Comparison of ENCODE assay signal across 8 cellular contexts in genomic region chr1:27772581-27772931, GRCh38. TPM values are rescaled to one million over a fixed set of nuclear protein-coding genes. Genes with fewer than 3 reads are reported as not detected.
DNase-seq lines count a peak whose midpoint lies in the region; ATAC-seq and TF ChIP-seq lines count a peak whose summit lies in the region.

No MANE protein-coding gene starts in this region.

- peak overlapping the region; percentile 87 for H3K4me3 ChIP-seq in iPS-18a (ENCODE audit: low read length)

- peak overlapping the region; percentile 91 for H3K27ac Mint-ChIP-seq in HFFc6
- peak overlapping the region; percentile 96 for H3K27ac Mint-ChIP-seq in activated T-helper 2 cell treated with anti-CD3 and anti-CD28 coated beads, Interferon-gamma antibody, Interleukin-2, Interleukin-4, amounts not matched to agents 10 μg/mL and 5 μg/mL and 100 μg/mL, durations not matched to agents 14 hours and 24 hours and 36 hours
- peak overlapping the region; percentile 97 for H3K27ac Mint-ChIP-seq in stimulated activated naive B cell treated with anti-CD40 and anti-IgM and Interleukin-4, amounts not matched to agents 10 μg/mL and 1 μg/mL and 100 μg/mL, for 72 hours

- H3K4me1 Mint-ChIP-seq in HFFc6 (ENCODE audit: low read depth) = peaks cover 36% of the 10 kb centered on the region
- H3K4me1 Mint-ChIP-seq in activated T-helper 2 cell treated with anti-CD3 and anti-CD28 coated beads, Interferon-gamma antibody, Interleukin-2, Interleukin-4, amounts not matched to agents 10 μg/mL and 5 μg/mL and 100 μg/mL, durations not matched to agents 14 hours and 24 hours and 36 hours (ENCODE audit: low read depth) = peaks cover 22% of the 10 kb centered on the region
- peaks cover 12 to 23% of the 10 kb centered on the region in 2 donors for H3K4me1 Mint-ChIP-seq in stimulated activated naive B cell treated with anti-CD40 and anti-IgM and Interleukin-4, amounts not matched to agents 10 μg/mL and 1 μg/mL and 100 μg/mL, for 72 hours

- peak overlapping the region; percentile 39 for H3K9ac ChIP-seq in iPS-18a (ENCODE audit: low read length)

- no peaks in the 10 kb centered on the region for H3K36me3 ChIP-seq in iPS-18a (ENCODE audit: control insufficient read depth, low read depth, low read length)

- H3K27ac ChIP-seq in iPS-18a (ENCODE audit: low read length) = peak overlapping the region; percentile 55

- DNase-seq in HFFc6 = no peak
- DNase-seq in activated T-helper 2 cell treated with anti-CD3 and anti-CD28 coated beads, Interferon-gamma antibody, Interleukin-2, Interleukin-4, amounts not matched to agents 10 μg/mL and 5 μg/mL and 100 μg/mL, durations not matched to agents 14 hours and 24 hours and 36 hours (ENCODE audit: low spot score) = no peak
- DNase-seq in stimulated activated naive B cell treated with anti-CD40 and anti-IgM and Interleukin-4, amounts not matched to agents 10 μg/mL and 1 μg/mL and 100 μg/mL, for 72 hours = no peak
- no peak for DNase-seq in dedifferentiated amniotic fluid mesenchymal stem cell (ENCODE audit: extremely low spot score)
- DNase-seq in KBM-7 = no peak

- ATAC-seq in stimulated activated naive B cell treated with anti-CD40 and anti-IgM and Interleukin-4, amounts not matched to agents 10 μg/mL and 1 μg/mL and 100 μg/mL, for 72 hours (replicated peaks) = no peak
- no peak for ATAC-seq in GM18861 (IDR thresholded peaks at IDR 0.05; ENCODE audit: unreplicated experiment)
- ATAC-seq in HG02798 (IDR thresholded peaks at IDR 0.05; ENCODE audit: poor library complexity, unreplicated experiment) = no peak

- intact Hi-C loops in activated T-helper 2 cell treated with anti-CD3 and anti-CD28 coated beads, Interferon-gamma antibody, Interleukin-2, Interleukin-4, amounts not matched to agents 10 μg/mL and 5 μg/mL and 100 μg/mL, durations not matched to agents 14 hours and 24 hours and 36 hours (cut with micrococcal nuclease) = loop anchor here (1.0 to 5.0 kb wide), 4 partner anchors 59 to 538 kb away; partner anchors contain the start of genes TMEM222, WASF2 and WDTC1

- no peaks in the 10 kb centered on the region for H3K9me3 ChIP-seq in iPS-18a (ENCODE audit: control insufficient read depth, low read depth, low read length)

- H3K27me3 ChIP-seq in iPS-18a (ENCODE audit: control insufficient read depth, insufficient read depth, low read length) = no peaks in the 10 kb centered on the region

- peaks cover 8% of the 10 kb centered on the region for H3K36me3 Mint-ChIP-seq in HFFc6 (ENCODE audit: low read depth)
- peaks cover 8% of the 10 kb centered on the region for H3K36me3 Mint-ChIP-seq in activated T-helper 2 cell treated with anti-CD3 and anti-CD28 coated beads, Interferon-gamma antibody, Interleukin-2, Interleukin-4, amounts not matched to agents 10 μg/mL and 5 μg/mL and 100 μg/mL, durations not matched to agents 14 hours and 24 hours and 36 hours (ENCODE audit: low read depth)
- H3K36me3 Mint-ChIP-seq in stimulated activated naive B cell treated with anti-CD40 and anti-IgM and Interleukin-4, amounts not matched to agents 10 μg/mL and 1 μg/mL and 100 μg/mL, for 72 hours = peaks cover 7 to 13% of the 10 kb centered on the region in 2 donors

- H3K27me3 Mint-ChIP-seq in HFFc6 (ENCODE audit: insufficient read depth) = no peaks in the 10 kb centered on the region; the same call in 1 of the 2 replicates
- no peaks in the 10 kb centered on the region for H3K27me3 Mint-ChIP-seq in activated T-helper 2 cell treated with anti-CD3 and anti-CD28 coated beads, Interferon-gamma antibody, Interleukin-2, Interleukin-4, amounts not matched to agents 10 μg/mL and 5 μg/mL and 100 μg/mL, durations not matched to agents 14 hours and 24 hours and 36 hours (ENCODE audit: low read depth)
- H3K27me3 Mint-ChIP-seq in stimulated activated naive B cell treated with anti-CD40 and anti-IgM and Interleukin-4, amounts not matched to agents 10 μg/mL and 1 μg/mL and 100 μg/mL, for 72 hours = no peaks in the 10 kb centered on the region

- TF ChIP-seq CTCF in HFFc6 (IDR thresholded peaks at IDR 0.05) = no peak

- H3K4me3 Mint-ChIP-seq in HFFc6 = peak overlapping the region; percentile 99
- peak overlapping the region; percentile 94 for H3K4me3 Mint-ChIP-seq in activated T-helper 2 cell treated with anti-CD3 and anti-CD28 coated beads, Interferon-gamma antibody, Interleukin-2, Interleukin-4, amounts not matched to agents 10 μg/mL and 5 μg/mL and 100 μg/mL, durations not matched to agents 14 hours and 24 hours and 36 hours (ENCODE audit: low read depth)
- peak overlapping the region; percentile 92 to 93 for H3K4me3 Mint-ChIP-seq in stimulated activated naive B cell treated with anti-CD40 and anti-IgM and Interleukin-4, amounts not matched to agents 10 μg/mL and 1 μg/mL and 100 μg/mL, for 72 hours

- H3K4me1 ChIP-seq in iPS-18a (ENCODE audit: control insufficient read depth, low read depth, low read length) = peaks cover 8% of the 10 kb centered on the region

- in situ Hi-C loops in KBM-7 (cut with MboI; ENCODE audit: low pct_unique_long_range_greater_than_20kb, low sequenced_read_pairs) = no loop called here

- H3K9me3 Mint-ChIP-seq in HFFc6 = no peaks in the 10 kb centered on the region
- no peaks in the 10 kb centered on the region for H3K9me3 Mint-ChIP-seq in activated T-helper 2 cell treated with anti-CD3 and anti-CD28 coated beads, Interferon-gamma antibody, Interleukin-2, Interleukin-4, amounts not matched to agents 10 μg/mL and 5 μg/mL and 100 μg/mL, durations not matched to agents 14 hours and 24 hours and 36 hours
- no peaks in the 10 kb centered on the region for H3K9me3 Mint-ChIP-seq in stimulated activated naive B cell treated with anti-CD40 and anti-IgM and Interleukin-4, amounts not matched to agents 10 μg/mL and 1 μg/mL and 100 μg/mL, for 72 hours

RNA-seq across cellular contexts. Expression of gene STX12, which starts 0.5 kb away (rescaled TPM):
- 10 to 100 TPM; 38.6 to 58.1 (median 46.2) TPM for total RNA-seq in HFFc6 (2021; fragmentation: NEBNext Ultra II Directional; extraction: Animal tissue kit (Norgen Biotek cat#: 25700))
- 23.3 and 25.9 TPM in 2 replicates for total RNA-seq in activated T-helper 2 cell treated with anti-CD3 and anti-CD28 coated beads, Interferon-gamma antibody, Interleukin-2, Interleukin-4, amounts not matched to agents 10 μg/mL and 5 μg/mL and 100 μg/mL, durations not matched to agents 14 hours and 24 hours and 36 hours

RNA-seq across cellular contexts. Expression of gene FAM76A, which starts 46.8 kb away (rescaled TPM):
- 1 to 10 TPM; 6.7 to 9.2 (median 7.8) TPM for total RNA-seq in HFFc6 (2021; fragmentation: NEBNext Ultra II Directional; extraction: Animal tissue kit (Norgen Biotek cat#: 25700))
- 13.6 and 14.0 TPM in 2 replicates for total RNA-seq in activated T-helper 2 cell treated with anti-CD3 and anti-CD28 coated beads, Interferon-gamma antibody, Interleukin-2, Interleukin-4, amounts not matched to agents 10 μg/mL and 5 μg/mL and 100 μg/mL, durations not matched to agents 14 hours and 24 hours and 36 hours

RNA-seq across cellular contexts. Expression of gene PPP1R8, which starts 58.0 kb away (rescaled TPM):
- total RNA-seq in HFFc6 (2021; fragmentation: NEBNext Ultra II Directional; extraction: Animal tissue kit (Norgen Biotek cat#: 25700)) = 10 to 100 TPM; 38.1 to 45.3 (median 39.1) TPM
- total RNA-seq in activated T-helper 2 cell treated with anti-CD3 and anti-CD28 coated beads, Interferon-gamma antibody, Interleukin-2, Interleukin-4, amounts not matched to agents 10 μg/mL and 5 μg/mL and 100 μg/mL, durations not matched to agents 14 hours and 24 hours and 36 hours = 67.3 and 71.8 TPM in 2 replicates
